Comparison of ENCODE assay signal across 20 cellular contexts in the genomic region with DNA sequence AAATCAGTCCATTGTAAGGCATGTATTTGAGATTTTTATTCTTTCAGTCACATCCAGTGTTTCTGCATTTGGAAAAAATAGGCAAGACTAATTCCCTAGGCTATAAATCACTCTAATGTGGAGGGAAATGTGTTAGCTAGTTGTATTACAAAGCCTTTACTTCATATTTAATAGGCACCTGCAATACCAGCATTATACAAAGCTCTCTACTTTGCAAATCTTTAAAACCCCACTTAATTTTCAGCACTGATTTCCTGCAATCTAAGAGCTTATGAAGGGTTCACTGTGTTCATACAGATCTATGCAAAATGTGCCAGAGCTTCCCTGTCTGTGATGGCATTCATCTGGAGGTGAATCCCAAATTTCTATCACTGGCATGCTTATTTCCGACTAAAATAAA.
"Had no signal": no experiment of that assay in that cellular context is flagged by ENCODE, and none has a peak within 500 bp of the region (broad histone marks: within the 10 kb centered on the region; RNA-seq: fewer than 3 reads in every experiment).

No MANE protein-coding gene starts in this region.

- H3K27me3 ChIP-seq: hepatocyte, right lobe of liver had no signal

- H3K9me3 ChIP-seq: psoas muscle, right lobe of liver had no signal

- H3K4me3 ChIP-seq: coronary artery, hepatocyte, lung, psoas muscle, right lobe of liver had no signal

- H3K79me2 ChIP-seq: parathyroid adenoma had no signal

- H3K36me3 ChIP-seq: right lobe of liver had no signal

- H3K4me2 ChIP-seq: hepatocyte had no signal

- H3K9ac ChIP-seq: parathyroid adenoma had no signal

- DNase-seq: effector CD8-positive, alpha-beta T cell; foreskin melanocyte; head of caudate nucleus; kidney; left colon; left ventricle myocardium superior; mesenchymal stem cell; midbrain; nephron progenitor cell; psoas muscle; retina; right lobe of liver; stimulated activated CD4-positive, alpha-beta T cell treated with anti-CD3 and anti-CD28 coated beads, Interleukin-4, amount 100 ng/mL, for 1 hour; stimulated activated CD8-positive, alpha-beta memory T cell treated with anti-CD3 and anti-CD28 coated beads, Interleukin-4, amount 100 ng/mL, for 48 hours; stimulated activated naive CD8-positive, alpha-beta T cell treated with anti-CD3 and anti-CD28 coated beads, Interleukin-15, Interleukin-2, amounts not matched to agents 100 U/mL and 50 U/mL, for 24 hours; trophoblast cell had no signal

- H3K27ac ChIP-seq: coronary artery, hepatocyte, parathyroid adenoma, psoas muscle, right lobe of liver had no signal

- H3K4me1 ChIP-seq: parathyroid adenoma, psoas muscle, right lobe of liver had no signal

- H2AFZ ChIP-seq: hepatocyte, parathyroid adenoma had no signal
